14 cellular contexts compared by ENCODE assay signal in genomic region chr17:2851615-2852014, GRCh38. TPM values are rescaled to one million over a fixed set of nuclear protein-coding genes. Genes with fewer than 3 reads are reported as not detected.
DNase-seq lines count a peak whose midpoint lies in the region; ATAC-seq and TF ChIP-seq lines count a peak whose summit lies in the region.
"Had no signal": no experiment of that assay in that cellular context is flagged by ENCODE, and none has a peak within 500 bp of the region (broad histone marks: within the 10 kb centered on the region; RNA-seq: fewer than 3 reads in every experiment).

No MANE protein-coding gene starts in this region.

- H3K4me1 ChIP-seq in CD4-positive, alpha-beta memory T cell (ENCODE audit: insufficient read depth, low read length): peaks cover 30% of the 10 kb centered on the region
- H3K4me1 ChIP-seq in HEK293 (ENCODE audit: control insufficient read depth, insufficient read depth, low read length) (no peaks in the 10 kb centered on the region), trophoblast cell (ENCODE audit: control insufficient read depth in 1 of 2, insufficient read depth in 2 of 2, low read length in 2 of 2) (peaks cover 3 to 9% of the 10 kb centered on the region in 2 experiments)

- DNase-seq in CD4-positive, alpha-beta memory T cell: no peak
- DNase-seq in central memory CD8-positive, alpha-beta T cell (ENCODE audit: low spot score in 2 of 2): no peak
- DNase-seq in trophoblast cell (no peak), NCI-H1105 (lab: John Stamatoyannopoulos, UW) (no peak)
- DNase-seq in activated CD4-positive, alpha-beta T cell treated with anti-CD3 and anti-CD28 coated beads, Interleukin-2, amount 50 U/mL, for 4 hours: no peak
- DNase-seq: BE2C, Caco-2, HCEC 1CT, NCI-H1048, NCI-H1694, SHP77 had no signal

- H3K14ac ChIP-seq in trophoblast cell (ENCODE audit: low read length): no peak overlapping the region

- no peak overlapping the region for H3K4me2 ChIP-seq in trophoblast cell (ENCODE audit: low read length)

- H3K79me2 ChIP-seq in trophoblast cell (ENCODE audit: control insufficient read depth, insufficient read depth, low read length, poor library complexity): peaks cover 9% of the 10 kb centered on the region

- H3K27ac Mint-ChIP-seq in CD4-positive, alpha-beta memory T cell: no peak overlapping the region
- no peak overlapping the region for H3K27ac Mint-ChIP-seq in central memory CD8-positive, alpha-beta T cell (ENCODE audit: low read depth)

- intact Hi-C loops in CD4-positive, alpha-beta memory T cell (cut with micrococcal nuclease): no loop called here

- H3K4me3 Mint-ChIP-seq in CD4-positive, alpha-beta memory T cell: peak overlapping the region in 6 of 8 donors; percentile 6 to 77 (median 16)
- H3K4me3 Mint-ChIP-seq in central memory CD8-positive, alpha-beta T cell: peak overlapping the region; percentile 70

- H3K79me1 ChIP-seq in trophoblast cell (ENCODE audit: low read length): peaks cover 14% of the 10 kb centered on the region

- peaks cover 22 to 52% (median 35%) of the 10 kb centered on the region in 4 donors for H3K4me1 Mint-ChIP-seq in CD4-positive, alpha-beta memory T cell
- peaks cover 53% of the 10 kb centered on the region for H3K4me1 Mint-ChIP-seq in central memory CD8-positive, alpha-beta T cell

- CTCF ChIA-PET in CD4-positive, alpha-beta memory T cell (lab: Charles Lee; ENCODE audit: partially characterized antibody): interaction anchor here (0.7 to 7.0 kb wide), 6 partner anchors 14 to 161 kb away, joined by 3 to 55 read pairs (median 5); no protein-coding TSS in a partner anchor
- CTCF ChIA-PET in HEK293 (lab: Yijun Ruan, JAX): interaction anchor here (0.6 to 8.8 kb wide), 6 partner anchors 25 to 161 kb away, joined by 3 to 94 read pairs (median 4); no protein-coding TSS in a partner anchor

- no peak overlapping the region for H2BK12ac ChIP-seq in trophoblast cell (ENCODE audit: low read length)

- peaks cover 4 to 8% of the 10 kb centered on the region in 2 donors for H3K36me3 Mint-ChIP-seq in CD4-positive, alpha-beta memory T cell
- peaks cover 12% of the 10 kb centered on the region for H3K36me3 Mint-ChIP-seq in central memory CD8-positive, alpha-beta T cell (ENCODE audit: insufficient read depth)

- no peak overlapping the region for H4K8ac ChIP-seq in trophoblast cell (ENCODE audit: low read depth, low read length)

- H3K36me3 ChIP-seq in CD4-positive, alpha-beta memory T cell (ENCODE audit: insufficient read depth, low read length): no peaks in the 10 kb centered on the region
- H3K36me3 ChIP-seq in HEK293 (ENCODE audit: control insufficient read depth in 2 of 2, insufficient read depth in 1 of 2, low read length in 2 of 2): no peaks in the 10 kb centered on the region
- no peaks in the 10 kb centered on the region for H3K36me3 ChIP-seq in trophoblast cell (ENCODE audit: control insufficient read depth in 1 of 2, insufficient read depth in 2 of 2, low read length in 2 of 2)
- H3K36me3 ChIP-seq: BE2C had no signal

- no peak overlapping the region for H2AFZ ChIP-seq in trophoblast cell (ENCODE audit: insufficient read depth, low read length, poor library complexity)

- ATAC-seq in central memory CD8-positive, alpha-beta T cell (replicated peaks; ENCODE audit: extremely low read depth, poor library complexity, severe bottlenecking): no peak
- ATAC-seq in HG02885 (IDR thresholded peaks at IDR 0.05; ENCODE audit: poor library complexity, unreplicated experiment): no peak
- ATAC-seq: SK-N-SH treated with all-trans-retinoic acid at 6 μM for 48 hours had no signal

- H4K12ac ChIP-seq in trophoblast cell (ENCODE audit: low read depth, low read length): no peak overlapping the region

- H2BK5ac ChIP-seq in trophoblast cell (ENCODE audit: low read depth, low read length, poor library complexity): no peak overlapping the region

- no peak overlapping the region for H3K18ac ChIP-seq in trophoblast cell (ENCODE audit: low read length)

- H3K27me3 ChIP-seq in CD4-positive, alpha-beta memory T cell (ENCODE audit: insufficient read depth, low read length): peaks cover 4% of the 10 kb centered on the region
- no peaks in the 10 kb centered on the region for H3K27me3 ChIP-seq in trophoblast cell (ENCODE audit: insufficient read depth, low read length)
- H3K27me3 ChIP-seq: BE2C had no signal

- TF ChIP-seq CTCF in HEK293 (tag by site-specific recombination; IDR thresholded peaks at IDR 0.05): no peak

- POLR2A ChIA-PET in CD4-positive, alpha-beta memory T cell (lab: Charles Lee; ENCODE audit: partially characterized antibody): interaction anchor here (1.6 kb wide), 1 partner anchor 36 kb away, joined by 5 read pairs; no protein-coding TSS in a partner anchor
- POLR2A ChIA-PET in HEK293 (lab: Yijun Ruan, JAX): interaction anchor here (0.6 to 1.0 kb wide), 6 partner anchors 13 to 785 kb away, joined by 3 to 8 read pairs (median 3); partner anchors contain the start of genes CTNS and SHPK

- no peak overlapping the region for H3K23ac ChIP-seq in trophoblast cell (ENCODE audit: low read length)

- peak overlapping the region; percentile 38 for H2AK5ac ChIP-seq in trophoblast cell (ENCODE audit: low read length)

- no peak overlapping the region for H3K27ac ChIP-seq in CD4-positive, alpha-beta memory T cell (ENCODE audit: low read depth, low read length)
- H3K27ac ChIP-seq in HEK293 (ENCODE audit: extremely low read depth, low read depth, low read length): 0 out of 2 replicates have a peak overlapping the region, but pooled peaks have one; percentile 9
- H3K27ac ChIP-seq in trophoblast cell (ENCODE audit: low read depth, low read length): no peak overlapping the region

- H3K9ac ChIP-seq in trophoblast cell (ENCODE audit: low read length): no peak overlapping the region

- no peak overlapping the region for H2BK120ac ChIP-seq in trophoblast cell (ENCODE audit: insufficient read depth, low read length, poor library complexity)

- no peaks in the 10 kb centered on the region for H3K9me3 ChIP-seq in CD4-positive, alpha-beta memory T cell (ENCODE audit: control insufficient read depth in 1 of 2, low read length in 2 of 2)
- H3K9me3 ChIP-seq in HEK293 (ENCODE audit: control insufficient read depth, insufficient read depth, low read depth, low read length) (no peaks in the 10 kb centered on the region), trophoblast cell (ENCODE audit: insufficient read depth, low read depth, low read length) (no peaks in the 10 kb centered on the region)
- H3K9me3 ChIP-seq: BE2C, Caco-2 had no signal

- no peak overlapping the region for H3K4me3 ChIP-seq in CD4-positive, alpha-beta memory T cell (ENCODE audit: low read length in 2 of 2)
- H3K4me3 ChIP-seq in HEK293 (ENCODE audit: low read depth, low read length): no peak overlapping the region
- H3K4me3 ChIP-seq in trophoblast cell (ENCODE audit: low read depth, low read length): no peak overlapping the region

- no peaks in the 10 kb centered on the region for H3K9me3 Mint-ChIP-seq in CD4-positive, alpha-beta memory T cell
- H3K9me3 Mint-ChIP-seq in central memory CD8-positive, alpha-beta T cell: no peaks in the 10 kb centered on the region

- H3K4ac ChIP-seq in trophoblast cell (ENCODE audit: low read depth, low read length): no peak overlapping the region

- H3K27me3 Mint-ChIP-seq in CD4-positive, alpha-beta memory T cell: peaks cover 3% of the 10 kb centered on the region in 2 donors
- H3K27me3 Mint-ChIP-seq in central memory CD8-positive, alpha-beta T cell: no peaks in the 10 kb centered on the region

- WGBS in trophoblast cell (ENCODE audit: extremely low coverage, insufficient coverage, insufficient read length): no CpG with 5 or more reads among the region's 4 CpGs

- no peak overlapping the region for H4K91ac ChIP-seq in trophoblast cell (ENCODE audit: low read depth, low read length)

TF ChIP-seq in HEK293, 187 proteins besides CTCF, POLR2A, EP300 and RAD21:
- TF ChIP-seq FEZF1 (tag by site-specific recombination; IDR thresholded peaks at IDR 0.05): no peak
- peak; percentile 97 for TF ChIP-seq ZNF121 (tag by site-specific recombination; IDR thresholded peaks at IDR 0.05)

RNA-seq across cellular contexts. Expression of gene RAP1GAP2, which starts 55.4 kb away (rescaled TPM):
- 1 to 10 TPM; 9.0 to 9.9 TPM for total RNA-seq in CD4-positive, alpha-beta memory T cell
- 1 to 10 TPM in 1 of 2 donors, under 1 TPM in 1; 0.38 to 7.1 TPM for polyA plus RNA-seq in CD4-positive, alpha-beta memory T cell
- 9.9 and 11.1 TPM in 2 replicates for polyA plus RNA-seq in trophoblast cell (2013)
